ENCODE assay signal across 17 cellular contexts in genomic region chr17:42283241-42284019, GRCh38. TPM values are rescaled to one million over a fixed set of nuclear protein-coding genes. Genes with fewer than 3 reads are reported as not detected.
DNase-seq lines count a peak whose midpoint lies in the region; ATAC-seq and TF ChIP-seq lines count a peak whose summit lies in the region.
"Had no signal": no experiment of that assay in that cellular context is flagged by ENCODE, and none has a peak within 500 bp of the region (broad histone marks: within the 10 kb centered on the region; RNA-seq: fewer than 3 reads in every experiment).

No MANE protein-coding gene starts in this region.

- H3K27me3 ChIP-seq in RWPE2 (ENCODE audit: insufficient read depth, poor library complexity, severe bottlenecking): no peaks in the 10 kb centered on the region
- H3K27me3 ChIP-seq in lower lobe of right lung (ENCODE audit: low read depth): no peaks in the 10 kb centered on the region
- no peaks in the 10 kb centered on the region for H3K27me3 ChIP-seq in suprapubic skin
- H3K27me3 ChIP-seq: tibial artery had no signal

- TF ChIP-seq CTCF in RWPE2 (IDR thresholded peaks at IDR 0.05; ENCODE audit: poor library complexity, severe bottlenecking) (no peak), lower lobe of right lung (IDR thresholded peaks at IDR 0.05) (no peak), suprapubic skin (IDR thresholded peaks at IDR 0.05) (no peak)

- WGBS in suprapubic skin: 69% methylated on average over 7 of the region's 7 CpGs

- no peak for TF ChIP-seq POLR2A in suprapubic skin (IDR thresholded peaks at IDR 0.05)

- no peak overlapping the region for H3K27ac Mint-ChIP-seq in activated T-helper 2 cell treated with anti-CD3 and anti-CD28 coated beads, Interferon-gamma antibody, Interleukin-2, Interleukin-4, amounts not matched to agents 10 μg/mL and 5 μg/mL and 100 μg/mL, durations not matched to agents 14 hours and 24 hours and 36 hours

- intact Hi-C loops in lower lobe of right lung (cut with DNase I): no loop called here
- intact Hi-C loops in activated T-helper 2 cell treated with anti-CD3 and anti-CD28 coated beads, Interferon-gamma antibody, Interleukin-2, Interleukin-4, amounts not matched to agents 10 μg/mL and 5 μg/mL and 100 μg/mL, durations not matched to agents 14 hours and 24 hours and 36 hours (cut with micrococcal nuclease): no loop called here

- DNase-seq in activated effector memory CD4-positive, alpha-beta T cell treated with anti-CD3 and anti-CD28 coated beads, Interleukin-2, amount 50 U/mL, for 16 hours: peak; percentile 57
- no peak for DNase-seq in activated effector memory CD4-positive, alpha-beta T cell treated with Interleukin-2 at 50 U/mL for 16 hours
- DNase-seq in RWPE2 (ENCODE audit: low spot score): peak; percentile 18
- no peak for DNase-seq in lower lobe of right lung
- DNase-seq in suprapubic skin (ENCODE audit: low spot score in 2 of 2): peak; percentile 54 to 65
- no peak for DNase-seq in NCI-H2107 treated with DMSO at 0.1 percent for 48 hours (lab: John Stamatoyannopoulos, UW; ENCODE audit: unreplicated experiment)
- no peak for DNase-seq in activated T-helper 2 cell treated with anti-CD3 and anti-CD28 coated beads, Interferon-gamma antibody, Interleukin-2, Interleukin-4, amounts not matched to agents 10 μg/mL and 5 μg/mL and 100 μg/mL, durations not matched to agents 14 hours and 24 hours and 36 hours (ENCODE audit: low spot score)
- DNase-seq: effector CD4-positive, alpha-beta T cell; NCI-H146; NCI-H345; SJCRH30; tibial artery had no signal

- H3K4me3 ChIP-seq in RWPE2 (ENCODE audit: severe bottlenecking) (no peak overlapping the region), lower lobe of right lung (no peak overlapping the region), suprapubic skin (no peak overlapping the region)
- H3K4me3 ChIP-seq: hepatocyte, psoas muscle, SJCRH30, tibial artery had no signal

- H3K4me3 Mint-ChIP-seq in activated T-helper 2 cell treated with anti-CD3 and anti-CD28 coated beads, Interferon-gamma antibody, Interleukin-2, Interleukin-4, amounts not matched to agents 10 μg/mL and 5 μg/mL and 100 μg/mL, durations not matched to agents 14 hours and 24 hours and 36 hours (ENCODE audit: low read depth): no peak overlapping the region

- peaks cover 31% of the 10 kb centered on the region for H3K36me3 Mint-ChIP-seq in activated T-helper 2 cell treated with anti-CD3 and anti-CD28 coated beads, Interferon-gamma antibody, Interleukin-2, Interleukin-4, amounts not matched to agents 10 μg/mL and 5 μg/mL and 100 μg/mL, durations not matched to agents 14 hours and 24 hours and 36 hours (ENCODE audit: low read depth)

- no peak for TF ChIP-seq EP300 in suprapubic skin (IDR thresholded peaks at IDR 0.05)

- peaks cover 25% of the 10 kb centered on the region for H3K4me1 Mint-ChIP-seq in activated T-helper 2 cell treated with anti-CD3 and anti-CD28 coated beads, Interferon-gamma antibody, Interleukin-2, Interleukin-4, amounts not matched to agents 10 μg/mL and 5 μg/mL and 100 μg/mL, durations not matched to agents 14 hours and 24 hours and 36 hours (ENCODE audit: low read depth)

- H3K4me1 ChIP-seq in RWPE2 (ENCODE audit: insufficient read depth, poor library complexity, severe bottlenecking): no peaks in the 10 kb centered on the region
- H3K4me1 ChIP-seq in lower lobe of right lung: peaks cover 32% of the 10 kb centered on the region
- H3K4me1 ChIP-seq in suprapubic skin: peaks cover 39% of the 10 kb centered on the region

- H3K27me3 Mint-ChIP-seq in activated T-helper 2 cell treated with anti-CD3 and anti-CD28 coated beads, Interferon-gamma antibody, Interleukin-2, Interleukin-4, amounts not matched to agents 10 μg/mL and 5 μg/mL and 100 μg/mL, durations not matched to agents 14 hours and 24 hours and 36 hours (ENCODE audit: low read depth): no peaks in the 10 kb centered on the region

- H3K36me3 ChIP-seq in RWPE2 (ENCODE audit: low read depth) (no peaks in the 10 kb centered on the region), lower lobe of right lung (no peaks in the 10 kb centered on the region), suprapubic skin (no peaks in the 10 kb centered on the region)
- H3K36me3 ChIP-seq: SJCRH30, tibial artery had no signal

- ATAC-seq in RWPE2 (ENCODE audit: low read depth): no peak
- no peak for ATAC-seq in lower lobe of right lung
- ATAC-seq in HG02763 (IDR thresholded peaks at IDR 0.05; ENCODE audit: unreplicated experiment): no peak
- ATAC-seq: psoas muscle had no signal

- no peaks in the 10 kb centered on the region for H3K9me3 Mint-ChIP-seq in activated T-helper 2 cell treated with anti-CD3 and anti-CD28 coated beads, Interferon-gamma antibody, Interleukin-2, Interleukin-4, amounts not matched to agents 10 μg/mL and 5 μg/mL and 100 μg/mL, durations not matched to agents 14 hours and 24 hours and 36 hours

- no peak overlapping the region for H3K27ac ChIP-seq in RWPE2 (ENCODE audit: poor library complexity, severe bottlenecking)
- H3K27ac ChIP-seq in lower lobe of right lung: peak overlapping the region; percentile 49
- peak overlapping the region; percentile 5 for H3K27ac ChIP-seq in suprapubic skin
- H3K27ac ChIP-seq: hepatocyte, KMS-11, psoas muscle, SJCRH30, tibial artery had no signal

- H3K9me3 ChIP-seq in RWPE2 (ENCODE audit: severe bottlenecking) (no peaks in the 10 kb centered on the region), lower lobe of right lung (no peaks in the 10 kb centered on the region), suprapubic skin (no peaks in the 10 kb centered on the region)
- H3K9me3 ChIP-seq: Caco-2, psoas muscle, SJCRH30, tibial artery had no signal

RNA-seq across cellular contexts. Expression of gene STAT5A, which starts 4.9 kb away (rescaled TPM):
- total RNA-seq in lower lobe of right lung (53.3 TPM), suprapubic skin (10 to 100 TPM; 32.1 to 56.0 (median 45.6) TPM)
- 288 and 302 TPM in 2 replicates for total RNA-seq in activated T-helper 2 cell treated with anti-CD3 and anti-CD28 coated beads, Interferon-gamma antibody, Interleukin-2, Interleukin-4, amounts not matched to agents 10 μg/mL and 5 μg/mL and 100 μg/mL, durations not matched to agents 14 hours and 24 hours and 36 hours

RNA-seq across cellular contexts. Expression of gene STAT5B, which starts 7.2 kb away (rescaled TPM):
- total RNA-seq in lower lobe of right lung: 67.9 TPM
- total RNA-seq in suprapubic skin: 100 to 1,000 TPM in 1 of 4 donors, 10 to 100 TPM in 3; 52.7 to 105 (median 57.6) TPM
- 162 and 164 TPM in 2 replicates for total RNA-seq in activated T-helper 2 cell treated with anti-CD3 and anti-CD28 coated beads, Interferon-gamma antibody, Interleukin-2, Interleukin-4, amounts not matched to agents 10 μg/mL and 5 μg/mL and 100 μg/mL, durations not matched to agents 14 hours and 24 hours and 36 hours

Comparison
In these comparisons a context has a peak if more than half of its experiments do, and no peak if none do; other contexts are left out.
1. DNase-seq: peak in activated effector memory CD4-positive, alpha-beta T cell treated with anti-CD3 and anti-CD28 coated beads, Interleukin-2, amount 50 U/mL, for 16 hours (single experiment), RWPE2 (single experiment) and suprapubic skin (2 of 2); none in activated effector memory CD4-positive, alpha-beta T cell treated with Interleukin-2 at 50 U/mL for 16 hours (single experiment), lower lobe of right lung (single experiment), NCI-H2107 treated with DMSO at 0.1 percent for 48 hours (single experiment) and activated T-helper 2 cell treated with anti-CD3 and anti-CD28 coated beads, Interferon-gamma antibody, Interleukin-2, Interleukin-4, amounts not matched to agents 10 μg/mL and 5 μg/mL and 100 μg/mL, durations not matched to agents 14 hours and 24 hours and 36 hours (single experiment).